2 cellular contexts compared by ENCODE assay signal in genomic region chr10:76000550-76000949, GRCh38.
TF ChIP-seq lines count a peak whose summit lies in the region.

No MANE protein-coding gene starts in this region.

TF ChIP-seq in HEK293, 187 proteins besides CTCF, POLR2A, EP300 and RAD21:
- TF ChIP-seq ZBTB20 (tag by site-specific recombination; IDR thresholded peaks at IDR 0.05) (peak; percentile 56), ZNF548 (tag by site-specific recombination; IDR thresholded peaks at IDR 0.05) (no peak), BCL6B (tag by site-specific recombination; IDR thresholded peaks at IDR 0.05) (peak; percentile 84)

TF ChIP-seq in H1, 55 proteins besides CTCF, POLR2A, EP300 and RAD21:
- TF ChIP-seq RXRA (IDR thresholded peaks at IDR 0.05; ENCODE audit: insufficient read depth, low read depth, low read length) (no peak), NRF1 (IDR thresholded peaks at IDR 0.05; ENCODE audit: low read depth, low read length) (no peak), ZNF274 (IDR thresholded peaks at IDR 0.05; ENCODE audit: borderline replicate concordance, extremely low read depth, low read length) (no peak), BACH1 (IDR thresholded peaks at IDR 0.05; ENCODE audit: low read length) (no peak), TAF1 (IDR thresholded peaks at IDR 0.05; ENCODE audit: low read depth, low read length) (no peak), E2F6 (IDR thresholded peaks at IDR 0.05) (no peak; the same call in 1 of the 2 replicates), CHD7 (IDR thresholded peaks at IDR 0.05; ENCODE audit: insufficient replicate concordance, low read length) (no peak), CBX8 (IDR thresholded peaks at IDR 0.05; ENCODE audit: borderline replicate concordance, low read depth, low read length) (no peak), KDM1A (IDR thresholded peaks at IDR 0.05; ENCODE audit: borderline replicate concordance, low read length) (no peak), SIN3A (conservative IDR thresholded peaks at IDR 0.05 in 1 of 2, IDR thresholded peaks at IDR 0.05 in 1 of 2; ENCODE audit: low read depth in 1 of 2, low read length in 2 of 2) (no peak), SUZ12 (IDR thresholded peaks at IDR 0.05; ENCODE audit: low read length) (no peak), KDM4A (IDR thresholded peaks at IDR 0.05; ENCODE audit: low read depth, low read length, severe bottlenecking) (no peak), ATF3 (IDR thresholded peaks at IDR 0.05; ENCODE audit: insufficient read depth, low read depth, low read length) (no peak), TCF12 (IDR thresholded peaks at IDR 0.05; ENCODE audit: low read depth, low read length) (no peak), SP4 (IDR thresholded peaks at IDR 0.05; ENCODE audit: low read length) (no peak), ATF2 (IDR thresholded peaks at IDR 0.05; ENCODE audit: low read length) (no peak), CBX5 (IDR thresholded peaks at IDR 0.05; ENCODE audit: low read depth, low read length) (no peak)
TF ChIP-seq in H1: peak in this region for 0.
